In the genomic region with DNA sequence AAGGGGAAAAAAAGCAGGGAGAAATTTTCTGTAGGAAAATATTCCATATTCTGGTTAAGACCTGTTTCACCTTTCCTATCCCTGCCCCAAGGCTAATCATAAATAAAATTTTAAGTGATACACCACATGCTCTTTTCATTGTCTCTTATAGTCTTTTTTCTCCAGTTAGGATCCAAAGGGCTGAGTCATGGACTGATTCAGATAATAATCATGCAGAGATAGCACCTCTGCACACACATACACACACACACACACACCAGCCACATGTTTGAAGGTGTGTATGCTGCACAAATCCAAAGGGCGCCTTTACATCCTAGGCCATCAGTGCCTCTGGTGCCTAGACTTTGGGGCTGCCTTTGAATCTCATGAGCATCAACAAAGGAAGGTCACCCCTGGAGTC, we compare ENCODE assay signal across 14 cellular contexts. TPM values are rescaled to one million over a fixed set of nuclear protein-coding genes. Genes with fewer than 3 reads are reported as not detected.
DNase-seq lines count a peak whose midpoint lies in the region; ATAC-seq and TF ChIP-seq lines count a peak whose summit lies in the region.
"Had no signal": no experiment of that assay in that cellular context is flagged by ENCODE, and none has a peak within 500 bp of the region (broad histone marks: within the 10 kb centered on the region; RNA-seq: fewer than 3 reads in every experiment).

No MANE protein-coding gene starts in this region.

- no peak overlapping the region for H3K27ac ChIP-seq in breast epithelium
- H3K27ac ChIP-seq: sigmoid colon had no signal

- TF ChIP-seq CTCF in MCF 10A (IDR thresholded peaks at IDR 0.05; ENCODE audit: unreplicated experiment) (no peak), breast epithelium (IDR thresholded peaks at IDR 0.05) (no peak)

- DNase-seq in MCF 10A (ENCODE audit: unreplicated experiment) (peak; percentile 64), breast epithelium (ENCODE audit: low spot score in 2 of 2) (no peak), SW 1271 (lab: John Stamatoyannopoulos, UW) (peak; percentile 18 to 46), fibroblast of peridontal ligament (ENCODE audit: extremely low read depth) (peak; percentile 5), NCI-H526 (lab: John Stamatoyannopoulos, UW) (no peak)
- DNase-seq: NCI-H1930, NCI-H524 treated with DMSO at 0.1 percent for 48 hours, sigmoid colon had no signal

- H3K9me3 Mint-ChIP-seq in MCF 10A (ENCODE audit: unreplicated experiment) = no peaks in the 10 kb centered on the region
- H3K9me3 Mint-ChIP-seq: activated T-helper 1 cell treated with anti-CD3 and anti-CD28 coated beads, Interleukin-12 subunit alpha, Interleukin-12 subunit beta, Interleukin-2, Interleukin-4 antibody, amounts not matched to agents 30 ng/mL and 10 ng/mL and 1 ng/mL, durations not matched to agents 14 hours and 24 hours and 36 hours; stimulated activated effector memory CD8-positive, alpha-beta T cell treated with anti-CD3 and anti-CD28 coated beads, Interleukin-12 subunit alpha, Interleukin-12 subunit beta, amount 100 ng/mL, for 72 hours had no signal

- intact Hi-C loops in MCF 10A (cut with micrococcal nuclease) = no loop called here
- intact Hi-C loops in breast epithelium (cut with DNase I; ENCODE audit: low total_unique reads) = no loop called here

- POLR2A ChIA-PET in MCF 10A (lab: Yijun Ruan, JAX) = interaction anchor here (1.1 to 5.4 kb wide), 2 partner anchors 14 to 35 kb away, joined by 3 to 23 read pairs; a partner anchor contains a TSS

- no peak overlapping the region for H3K4me3 ChIP-seq in breast epithelium
- H3K4me3 ChIP-seq: HAP-1, sigmoid colon had no signal

- no peaks in the 10 kb centered on the region for H3K27me3 ChIP-seq in breast epithelium
- H3K27me3 ChIP-seq: sigmoid colon had no signal

- no peak for TF ChIP-seq POLR2A in breast epithelium (IDR thresholded peaks at IDR 0.05)

- no peaks in the 10 kb centered on the region for H3K27me3 Mint-ChIP-seq in MCF 10A (ENCODE audit: insufficient read depth, unreplicated experiment)

- H3K4me1 Mint-ChIP-seq in MCF 10A (ENCODE audit: insufficient read depth, unreplicated experiment) = peaks cover 23% of the 10 kb centered on the region
- H3K4me1 Mint-ChIP-seq: stimulated activated effector memory CD8-positive, alpha-beta T cell treated with anti-CD3 and anti-CD28 coated beads, Interleukin-12 subunit alpha, Interleukin-12 subunit beta, amount 100 ng/mL, for 72 hours had no signal

- ATAC-seq in HG02610 (IDR thresholded peaks at IDR 0.05; ENCODE audit: unreplicated experiment) = no peak
- no peak for ATAC-seq in HG02981 (IDR thresholded peaks at IDR 0.05; ENCODE audit: unreplicated experiment)
- ATAC-seq in HG02571 (IDR thresholded peaks at IDR 0.05; ENCODE audit: unreplicated experiment) = no peak
- ATAC-seq: stimulated activated effector memory CD8-positive, alpha-beta T cell treated with anti-CD3 and anti-CD28 coated beads, Interleukin-12 subunit alpha, Interleukin-12 subunit beta, amount 100 ng/mL, for 72 hours had no signal

- H3K4me1 ChIP-seq in breast epithelium = no peaks in the 10 kb centered on the region

- H3K9me3 ChIP-seq in breast epithelium = no peaks in the 10 kb centered on the region
- H3K9me3 ChIP-seq: HAP-1, sigmoid colon had no signal

- no peaks in the 10 kb centered on the region for H3K36me3 Mint-ChIP-seq in MCF 10A (ENCODE audit: insufficient read depth, unreplicated experiment)
- H3K36me3 Mint-ChIP-seq: stimulated activated effector memory CD8-positive, alpha-beta T cell treated with anti-CD3 and anti-CD28 coated beads, Interleukin-12 subunit alpha, Interleukin-12 subunit beta, amount 100 ng/mL, for 72 hours had no signal

- H3K4me3 Mint-ChIP-seq in MCF 10A (ENCODE audit: unreplicated experiment) = no peak overlapping the region
- H3K4me3 Mint-ChIP-seq: activated T-helper 1 cell treated with anti-CD3 and anti-CD28 coated beads, Interleukin-12 subunit alpha, Interleukin-12 subunit beta, Interleukin-2, Interleukin-4 antibody, amounts not matched to agents 30 ng/mL and 10 ng/mL and 1 ng/mL, durations not matched to agents 14 hours and 24 hours and 36 hours; stimulated activated effector memory CD8-positive, alpha-beta T cell treated with anti-CD3 and anti-CD28 coated beads, Interleukin-12 subunit alpha, Interleukin-12 subunit beta, amount 100 ng/mL, for 72 hours had no signal

- H3K27ac Mint-ChIP-seq in MCF 10A (ENCODE audit: low read depth, unreplicated experiment) = peak overlapping the region; percentile 59
- H3K27ac Mint-ChIP-seq: activated T-helper 1 cell treated with anti-CD3 and anti-CD28 coated beads, Interleukin-12 subunit alpha, Interleukin-12 subunit beta, Interleukin-2, Interleukin-4 antibody, amounts not matched to agents 30 ng/mL and 10 ng/mL and 1 ng/mL, durations not matched to agents 14 hours and 24 hours and 36 hours; stimulated activated effector memory CD8-positive, alpha-beta T cell treated with anti-CD3 and anti-CD28 coated beads, Interleukin-12 subunit alpha, Interleukin-12 subunit beta, amount 100 ng/mL, for 72 hours had no signal

- no peaks in the 10 kb centered on the region for H3K36me3 ChIP-seq in breast epithelium
- H3K36me3 ChIP-seq: HAP-1, sigmoid colon had no signal

- no TSS peak for BruUV-seq in MCF 10A (replicated peaks; lab: Mats Ljungman, UMichigan)

- CTCF ChIA-PET in MCF 10A (lab: Yijun Ruan, JAX) = interaction anchor here (0.7 kb wide), 1 partner anchor 16 kb away, joined by 3 read pairs; no protein-coding TSS in a partner anchor

RNA-seq across cellular contexts. Expression of a gene that starts 35.5 kb away (rescaled TPM):
- total RNA-seq in MCF 10A (2022) = 8.5 and 10.7 TPM in 2 replicates
- total RNA-seq in breast epithelium = 10 to 100 TPM; 28.2 to 39.8 (median 29.8) TPM

Comparison
In these comparisons a context has a peak if more than half of its experiments do, and no peak if none do; other contexts are left out.
1. DNase-seq: peak in MCF 10A (single experiment), SW 1271 (2 of 2) and fibroblast of peridontal ligament (single experiment); none in breast epithelium (0 of 2) and NCI-H526 (0 of 2).